ENCODE assay signal across 16 cellular contexts in the genomic region with DNA sequence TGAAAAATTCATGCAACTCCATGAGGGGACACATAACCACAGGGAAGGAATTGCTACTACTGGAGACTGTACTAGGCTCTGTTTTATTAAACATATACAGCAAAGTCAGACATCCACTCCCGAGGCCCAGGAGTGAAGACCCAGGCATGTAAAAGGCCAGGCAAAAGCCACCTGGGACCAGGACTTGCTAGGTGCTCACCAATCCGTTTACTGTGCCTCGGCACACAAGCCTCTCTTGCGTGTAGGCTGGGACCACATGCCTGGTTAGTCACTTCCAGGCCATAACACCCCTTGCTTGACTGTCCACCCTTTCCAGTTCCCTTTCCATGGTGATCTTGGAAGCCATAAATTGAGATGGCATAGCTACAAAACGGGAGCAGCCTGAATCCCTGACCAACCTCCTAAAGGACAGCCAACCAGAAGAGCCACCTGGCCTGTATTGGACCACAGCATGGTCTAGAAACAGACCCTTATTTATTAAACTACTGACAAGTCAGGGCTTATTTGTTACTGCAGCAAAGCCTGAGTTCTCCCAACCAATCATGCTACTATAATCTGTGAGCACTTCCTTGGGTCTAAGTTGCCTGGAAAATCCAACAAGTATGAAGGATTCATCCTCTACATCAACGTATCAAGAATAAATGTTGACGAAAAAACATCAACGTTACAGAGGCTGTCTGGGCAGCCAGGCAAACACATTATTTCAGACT. TPM values are rescaled to one million over a fixed set of nuclear protein-coding genes. Genes with fewer than 3 reads are reported as not detected.
DNase-seq lines count a peak whose midpoint lies in the region; TF ChIP-seq lines count a peak whose summit lies in the region.
"Had no signal": no experiment of that assay in that cellular context is flagged by ENCODE, and none has a peak within 500 bp of the region (broad histone marks: within the 10 kb centered on the region; RNA-seq: fewer than 3 reads in every experiment).

No MANE protein-coding gene starts in this region.

- 0 out of 2 replicates have a peak overlapping the region, but pooled peaks have one; percentile 3 for H3K27ac ChIP-seq in RWPE1
- H3K27ac ChIP-seq: 22Rv1, A549, BLaER1 had no signal

- H3K36me3 Mint-ChIP-seq in glutamatergic neuron (ENCODE audit: unreplicated experiment): peaks cover 8% of the 10 kb centered on the region

- H3K4me1 Mint-ChIP-seq in glutamatergic neuron (ENCODE audit: low read depth, unreplicated experiment): peaks cover 11% of the 10 kb centered on the region
- H3K4me1 Mint-ChIP-seq: CD14-positive monocyte; CD4-positive, alpha-beta memory T cell; GM23338; H9 had no signal

- H3K4me3 Mint-ChIP-seq in glutamatergic neuron (ENCODE audit: unreplicated experiment): no peak overlapping the region
- H3K4me3 Mint-ChIP-seq: CD14-positive monocyte; CD4-positive, alpha-beta memory T cell; GM23338; H9; IgD-negative memory B cell had no signal

- peak overlapping the region; percentile 82 for H3K27ac Mint-ChIP-seq in glutamatergic neuron (ENCODE audit: unreplicated experiment)
- H3K27ac Mint-ChIP-seq: GM23338, IgD-negative memory B cell had no signal

- intact Hi-C loops in posterior vena cava (cut with DNase I): no loop called here

- peak; percentile 28 for DNase-seq in activated CD8-positive, alpha-beta memory T cell treated with anti-CD3 and anti-CD28 coated beads, Interleukin-2, amount 50 U/mL, for 48 hours
- no peak for DNase-seq in activated CD8-positive, alpha-beta memory T cell treated with anti-CD3 and anti-CD28 coated beads, Interleukin-2, amount 50 U/mL, for 4 hours
- no peak for DNase-seq in RWPE1 (ENCODE audit: low spot score)
- no peak for DNase-seq in glutamatergic neuron
- peak; percentile 25 for DNase-seq in posterior vena cava (ENCODE audit: low spot score)
- DNase-seq in NCI-H69 (lab: John Stamatoyannopoulos, UW): no peak
- no peak for DNase-seq in stimulated activated CD4-positive, alpha-beta T cell treated with anti-CD3 and anti-CD28 coated beads, Interleukin-2, amount 100 ng/mL, for 24 hours
- no peak for DNase-seq in kidney glomerular epithelial cell (lab: John Stamatoyannopoulos, UW)
- DNase-seq: CD4-positive, alpha-beta memory T cell; H9 had no signal

- POLR2A ChIA-PET in RWPE1 (lab: Yijun Ruan, JAX; ENCODE audit: low non-redundant PET): no interaction called here

- TF ChIP-seq CTCF in RWPE1 (conservative IDR thresholded peaks at IDR 0.05; ENCODE audit: low read depth): no peak
- TF ChIP-seq CTCF in glutamatergic neuron (IDR thresholded peaks at IDR 0.05; ENCODE audit: partially characterized antibody, unreplicated experiment): no peak

- H3K9me3 Mint-ChIP-seq in glutamatergic neuron (ENCODE audit: unreplicated experiment): peaks cover 3% of the 10 kb centered on the region
- H3K9me3 Mint-ChIP-seq: CD4-positive, alpha-beta memory T cell; GM23338; H9; IgD-negative memory B cell had no signal

- CTCF ChIA-PET in RWPE1 (lab: Yijun Ruan, JAX): interaction anchor here (0.6 kb wide), 1 partner anchor 491 kb away, joined by 5 read pairs; no protein-coding TSS in a partner anchor

- H3K27me3 Mint-ChIP-seq in glutamatergic neuron (ENCODE audit: unreplicated experiment): no peaks in the 10 kb centered on the region
- H3K27me3 Mint-ChIP-seq: CD4-positive, alpha-beta memory T cell; IgD-negative memory B cell had no signal

RNA-seq across cellular contexts. Expression of gene URB1, which starts 39.7 kb away (rescaled TPM):
- 15.5 TPM for total RNA-seq in glutamatergic neuron (ENCODE audit: unreplicated experiment)
- 10 to 100 TPM; 14.1 to 17.6 TPM for total RNA-seq in posterior vena cava

RNA-seq across cellular contexts. Expression of gene MRAP, which starts 54.5 kb away (rescaled TPM):
- total RNA-seq in glutamatergic neuron (ENCODE audit: unreplicated experiment) (not detected), posterior vena cava (under 1 TPM in 1 of 2 donors, not detected in 1; 0.33 TPM)
- total RNA-seq: CD4-positive, alpha-beta memory T cell; GM23338; H9 had no signal

RNA-seq across cellular contexts. Expression of gene EVA1C, which starts 59.3 kb away (rescaled TPM):
- total RNA-seq in glutamatergic neuron (ENCODE audit: unreplicated experiment): 2.5 TPM
- total RNA-seq in posterior vena cava: 10 to 100 TPM; 39.2 to 53.5 TPM

Comparison
In these comparisons a context has a peak if more than half of its experiments do, and no peak if none do; other contexts are left out.
1. DNase-seq: peak in activated CD8-positive, alpha-beta memory T cell treated with anti-CD3 and anti-CD28 coated beads, Interleukin-2, amount 50 U/mL, for 48 hours (single experiment) and posterior vena cava (single experiment); none in activated CD8-positive, alpha-beta memory T cell treated with anti-CD3 and anti-CD28 coated beads, Interleukin-2, amount 50 U/mL, for 4 hours (single experiment), RWPE1 (single experiment), glutamatergic neuron (single experiment), NCI-H69 (single experiment), stimulated activated CD4-positive, alpha-beta T cell treated with anti-CD3 and anti-CD28 coated beads, Interleukin-2, amount 100 ng/mL, for 24 hours (0 of 2) and kidney glomerular epithelial cell (single experiment).
2. RNA of gene EVA1C, which starts 59.3 kb away (total RNA-seq): 39.2 to 53.5 TPM in posterior vena cava; 2.5 TPM in glutamatergic neuron (single experiment); every median in the first group is over 10 times any median in the second.